Comparison of ENCODE assay signal across 9 cellular contexts in the genomic region with DNA sequence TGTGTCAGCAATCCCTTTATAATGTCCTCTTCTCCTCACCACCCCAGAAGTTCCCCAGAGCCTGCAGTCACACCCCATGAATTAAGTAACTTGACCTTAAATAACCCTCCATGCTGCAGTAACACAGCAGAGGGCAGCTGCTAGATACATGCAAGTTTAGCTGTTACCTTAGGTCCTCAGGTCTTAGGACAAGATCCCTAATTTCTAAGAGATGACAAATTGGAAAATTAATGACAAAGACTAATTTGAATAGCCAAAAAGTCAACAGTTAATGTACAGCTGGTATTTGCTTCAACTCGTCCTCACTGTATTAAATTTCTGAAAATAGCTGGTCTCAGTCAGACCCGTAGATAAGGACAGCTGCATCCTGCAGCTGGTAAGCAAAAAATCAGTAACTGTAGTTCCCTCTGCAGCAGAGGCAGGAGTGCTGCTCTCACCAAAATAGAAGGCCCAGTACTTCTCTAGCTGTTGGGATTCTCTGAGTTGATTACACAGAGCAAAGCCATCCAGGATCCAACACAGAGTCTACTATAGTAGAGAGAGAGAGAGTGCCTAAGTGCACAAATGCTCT.
A peak's percentile ranks its signal among the peaks of the same experiment; 100 is the strongest.
DNase-seq lines count a peak whose midpoint lies in the region; ATAC-seq, FAIRE-seq and TF ChIP-seq lines count a peak whose summit lies in the region.
"Had no signal": no experiment of that assay in that cellular context is flagged by ENCODE, and none has a peak within 500 bp of the region (broad histone marks: within the 10 kb centered on the region; RNA-seq: fewer than 3 reads in every experiment).

No MANE protein-coding gene starts in this region.

- H3K27ac ChIP-seq in dorsolateral prefrontal cortex (peak overlapping the region in 42 of 59 donors; percentile 3 to 71 (median 34)), small intestine (ENCODE audit: low read depth in 1 of 2, low read length in 1 of 2) (peak overlapping the region; percentile 60 to 65)

- H3K4me3 ChIP-seq in dorsolateral prefrontal cortex: peak overlapping the region in 6 of 59 donors; percentile 5 to 16 (median 10)
- no peak overlapping the region for H3K4me3 ChIP-seq in small intestine (ENCODE audit: low read depth in 1 of 2, low read length in 2 of 2)
- H3K4me3 ChIP-seq: upper lobe of left lung had no signal

- H3K27me3 ChIP-seq in dorsolateral prefrontal cortex: no peaks in the 10 kb centered on the region
- H3K27me3 ChIP-seq in small intestine (ENCODE audit: control insufficient read depth in 2 of 2, insufficient read depth in 2 of 2, low read length in 2 of 2): no peaks in the 10 kb centered on the region
- H3K27me3 ChIP-seq: upper lobe of left lung had no signal

- H3K9me3 Mint-ChIP-seq in stimulated activated effector memory CD8-positive, alpha-beta T cell treated with anti-CD3 and anti-CD28 coated beads, Interleukin-12 subunit alpha, Interleukin-12 subunit beta, amount 100 ng/mL, for 72 hours: no peaks in the 10 kb centered on the region
- no peaks in the 10 kb centered on the region for H3K9me3 Mint-ChIP-seq in activated naive CD8-positive, alpha-beta T cell treated with anti-CD3 and anti-CD28 coated beads for 36 hours
- no peaks in the 10 kb centered on the region for H3K9me3 Mint-ChIP-seq in chondrocyte (ENCODE audit: low read depth)

- WGBS in small intestine, 3 donors: 17 to 21% (median 20%) methylated on average over 2 of the region's 2 CpGs

- no peak overlapping the region for H3K4me3 Mint-ChIP-seq in stimulated activated effector memory CD8-positive, alpha-beta T cell treated with anti-CD3 and anti-CD28 coated beads, Interleukin-12 subunit alpha, Interleukin-12 subunit beta, amount 100 ng/mL, for 72 hours
- no peak overlapping the region for H3K4me3 Mint-ChIP-seq in activated naive CD8-positive, alpha-beta T cell treated with anti-CD3 and anti-CD28 coated beads for 36 hours
- H3K4me3 Mint-ChIP-seq in chondrocyte (ENCODE audit: unreplicated experiment): no peak overlapping the region

- H3K36me3 Mint-ChIP-seq in stimulated activated effector memory CD8-positive, alpha-beta T cell treated with anti-CD3 and anti-CD28 coated beads, Interleukin-12 subunit alpha, Interleukin-12 subunit beta, amount 100 ng/mL, for 72 hours: no peaks in the 10 kb centered on the region
- no peaks in the 10 kb centered on the region for H3K36me3 Mint-ChIP-seq in activated naive CD8-positive, alpha-beta T cell treated with anti-CD3 and anti-CD28 coated beads for 36 hours
- H3K36me3 Mint-ChIP-seq in chondrocyte (ENCODE audit: low read depth): no peaks in the 10 kb centered on the region

- H3K9me3 ChIP-seq in small intestine (ENCODE audit: control insufficient read depth, low read depth): no peaks in the 10 kb centered on the region
- H3K9me3 ChIP-seq: upper lobe of left lung had no signal

- H3K36me3 ChIP-seq in small intestine (ENCODE audit: control insufficient read depth in 2 of 2, insufficient read depth in 2 of 2, low read length in 2 of 2): no peaks in the 10 kb centered on the region
- H3K36me3 ChIP-seq: upper lobe of left lung had no signal

- peaks cover 2 to 18% of the 10 kb centered on the region in 2 donors for H3K4me1 ChIP-seq in small intestine (ENCODE audit: control insufficient read depth in 2 of 2, insufficient read depth in 1 of 2, low read depth in 1 of 2, low read length in 1 of 2)

- no peaks in the 10 kb centered on the region for H3K27me3 Mint-ChIP-seq in activated naive CD8-positive, alpha-beta T cell treated with anti-CD3 and anti-CD28 coated beads for 36 hours
- H3K27me3 Mint-ChIP-seq in chondrocyte (ENCODE audit: low read depth): no peaks in the 10 kb centered on the region

- peak; percentile 37 for DNase-seq in NCI-H2171 (lab: John Stamatoyannopoulos, UW)
- DNase-seq in dorsolateral prefrontal cortex: no peak
- peak; percentile 74 for DNase-seq in small intestine
- no peak for DNase-seq in stimulated activated effector memory CD8-positive, alpha-beta T cell treated with anti-CD3 and anti-CD28 coated beads, Interleukin-12 subunit alpha, Interleukin-12 subunit beta, amount 100 ng/mL, for 72 hours (ENCODE audit: low spot score in 2 of 2)
- no peak for DNase-seq in activated naive CD8-positive, alpha-beta T cell treated with anti-CD3 and anti-CD28 coated beads for 36 hours
- no peak for DNase-seq in chondrocyte (ENCODE audit: low spot score)

- intact Hi-C loops in dorsolateral prefrontal cortex (cut with DNase I): loop anchor here in 1 of 2 donors (5.0 kb wide), 1 partner anchor 150 kb away; no protein-coding TSS in a partner anchor

- no peak for FAIRE-seq in small intestine (lab: Jason Lieb, UNC)

- no peak overlapping the region for H3K27ac Mint-ChIP-seq in stimulated activated effector memory CD8-positive, alpha-beta T cell treated with anti-CD3 and anti-CD28 coated beads, Interleukin-12 subunit alpha, Interleukin-12 subunit beta, amount 100 ng/mL, for 72 hours
- no peak overlapping the region for H3K27ac Mint-ChIP-seq in activated naive CD8-positive, alpha-beta T cell treated with anti-CD3 and anti-CD28 coated beads for 36 hours
- H3K27ac Mint-ChIP-seq in chondrocyte (ENCODE audit: unreplicated experiment): no peak overlapping the region

- TF ChIP-seq CTCF in dorsolateral prefrontal cortex (IDR thresholded peaks at IDR 0.05 in 54 of 56, conservative IDR thresholded peaks at IDR 0.05 in 2 of 56; ENCODE audit: low read depth in 1 of 56, partially characterized antibody in 56 of 56) (no peak), chondrocyte (IDR thresholded peaks at IDR 0.05) (no peak)

- no peaks in the 10 kb centered on the region for H3K4me1 Mint-ChIP-seq in stimulated activated effector memory CD8-positive, alpha-beta T cell treated with anti-CD3 and anti-CD28 coated beads, Interleukin-12 subunit alpha, Interleukin-12 subunit beta, amount 100 ng/mL, for 72 hours
- peaks cover 37% of the 10 kb centered on the region for H3K4me1 Mint-ChIP-seq in activated naive CD8-positive, alpha-beta T cell treated with anti-CD3 and anti-CD28 coated beads for 36 hours
- peaks cover 13% of the 10 kb centered on the region for H3K4me1 Mint-ChIP-seq in chondrocyte (ENCODE audit: low read depth)

- ATAC-seq in GM18861 (IDR thresholded peaks at IDR 0.05; ENCODE audit: unreplicated experiment) (peak; percentile 45), HG02884 (IDR thresholded peaks at IDR 0.05; ENCODE audit: unreplicated experiment) (peak; percentile 45)
- no peak for ATAC-seq in stimulated activated effector memory CD8-positive, alpha-beta T cell treated with anti-CD3 and anti-CD28 coated beads, Interleukin-12 subunit alpha, Interleukin-12 subunit beta, amount 100 ng/mL, for 72 hours

Comparison
In these comparisons a context has a peak if more than half of its experiments do, and no peak if none do; other contexts are left out.
1. DNase-seq: peak in NCI-H2171 (single experiment) and small intestine (single experiment); none in dorsolateral prefrontal cortex (0 of 10), stimulated activated effector memory CD8-positive, alpha-beta T cell treated with anti-CD3 and anti-CD28 coated beads, Interleukin-12 subunit alpha, Interleukin-12 subunit beta, amount 100 ng/mL, for 72 hours (0 of 2), activated naive CD8-positive, alpha-beta T cell treated with anti-CD3 and anti-CD28 coated beads for 36 hours (single experiment) and chondrocyte (single experiment).